In the genomic region with DNA sequence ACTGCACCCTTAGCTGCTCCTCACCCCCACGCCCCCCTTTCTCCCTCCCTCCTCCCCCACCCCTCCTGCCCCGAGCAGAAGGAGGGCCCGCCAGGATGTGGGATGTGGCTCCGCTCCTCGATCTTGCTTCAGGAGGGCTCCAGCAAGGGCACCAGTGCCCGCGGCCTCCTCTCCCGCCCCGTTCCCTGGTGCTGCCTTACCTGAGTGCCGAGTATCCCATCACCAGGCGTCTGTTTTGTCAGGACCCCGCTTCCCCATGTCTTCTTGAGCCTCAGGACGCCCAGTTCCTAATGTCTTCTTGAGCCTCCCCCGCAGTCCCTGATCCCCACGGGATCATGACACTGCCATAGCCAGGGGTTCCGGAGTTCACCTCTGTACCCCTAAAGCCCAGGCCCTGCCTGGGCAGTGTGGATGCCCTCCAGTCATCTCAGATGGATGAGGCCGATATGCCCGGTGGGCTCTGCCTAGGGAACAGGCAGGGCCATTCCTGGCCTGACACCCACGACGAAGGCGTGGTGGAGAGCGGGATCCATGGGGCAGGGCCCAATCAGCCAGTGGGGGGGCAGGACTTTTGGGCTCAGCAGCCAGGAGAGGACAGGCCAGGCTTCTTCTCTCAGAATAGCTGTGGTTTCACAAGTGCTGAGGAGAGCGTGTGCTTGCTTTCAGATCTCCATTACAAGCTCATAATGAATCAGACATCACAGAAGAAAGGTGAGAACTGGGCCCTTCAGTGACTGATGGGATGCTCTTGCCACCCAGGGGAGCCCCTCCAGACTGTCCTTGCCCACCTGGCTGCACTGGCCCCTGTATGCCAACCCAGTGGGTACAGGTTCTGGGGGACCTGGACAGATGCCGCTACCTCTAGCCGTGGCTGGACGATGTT, we compare ENCODE assay signal across 1 cellular context.
A peak's percentile ranks its signal among the peaks of the same experiment; 100 is the strongest.
TF ChIP-seq lines count a peak whose summit lies in the region.

No MANE protein-coding gene starts in this region.

TF ChIP-seq in GM12878, 131 proteins besides CTCF, POLR2A, EP300 and RAD21:
- TF ChIP-seq, protein P1, sequence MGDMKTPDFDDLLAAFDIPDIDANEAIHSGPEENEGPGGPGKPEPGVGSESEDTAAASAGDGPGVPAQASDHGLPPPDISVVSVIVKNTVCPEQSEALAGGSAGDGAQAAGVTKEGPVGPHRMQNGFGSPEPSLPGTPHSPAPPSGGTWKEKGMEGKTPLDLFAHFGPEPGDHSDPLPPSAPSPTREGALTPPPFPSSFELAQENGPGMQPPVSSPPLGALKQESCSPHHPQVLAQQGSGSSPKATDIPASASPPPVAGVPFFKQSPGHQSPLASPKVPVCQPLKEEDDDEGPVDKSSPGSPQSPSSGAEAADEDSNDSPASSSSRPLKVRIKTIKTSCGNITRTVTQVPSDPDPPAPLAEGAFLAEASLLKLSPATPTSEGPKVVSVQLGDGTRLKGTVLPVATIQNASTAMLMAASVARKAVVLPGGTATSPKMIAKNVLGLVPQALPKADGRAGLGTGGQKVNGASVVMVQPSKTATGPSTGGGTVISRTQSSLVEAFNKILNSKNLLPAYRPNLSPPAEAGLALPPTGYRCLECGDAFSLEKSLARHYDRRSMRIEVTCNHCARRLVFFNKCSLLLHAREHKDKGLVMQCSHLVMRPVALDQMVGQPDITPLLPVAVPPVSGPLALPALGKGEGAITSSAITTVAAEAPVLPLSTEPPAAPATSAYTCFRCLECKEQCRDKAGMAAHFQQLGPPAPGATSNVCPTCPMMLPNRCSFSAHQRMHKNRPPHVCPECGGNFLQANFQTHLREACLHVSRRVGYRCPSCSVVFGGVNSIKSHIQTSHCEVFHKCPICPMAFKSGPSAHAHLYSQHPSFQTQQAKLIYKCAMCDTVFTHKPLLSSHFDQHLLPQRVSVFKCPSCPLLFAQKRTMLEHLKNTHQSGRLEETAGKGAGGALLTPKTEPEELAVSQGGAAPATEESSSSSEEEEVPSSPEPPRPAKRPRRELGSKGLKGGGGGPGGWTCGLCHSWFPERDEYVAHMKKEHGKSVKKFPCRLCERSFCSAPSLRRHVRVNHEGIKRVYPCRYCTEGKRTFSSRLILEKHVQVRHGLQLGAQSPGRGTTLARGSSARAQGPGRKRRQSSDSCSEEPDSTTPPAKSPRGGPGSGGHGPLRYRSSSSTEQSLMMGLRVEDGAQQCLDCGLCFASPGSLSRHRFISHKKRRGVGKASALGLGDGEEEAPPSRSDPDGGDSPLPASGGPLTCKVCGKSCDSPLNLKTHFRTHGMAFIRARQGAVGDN (IDR thresholded peaks at IDR 0.05): peak; percentile 63
- TF ChIP-seq RB1 (IDR thresholded peaks at IDR 0.05; ENCODE audit: borderline replicate concordance) (0 out of 2 replicates have a peak, but pooled peaks have one; percentile 31), RUNX3 (IDR thresholded peaks at IDR 0.05; ENCODE audit: low read length) (peak; percentile 83), MTA2 (IDR thresholded peaks at IDR 0.05; ENCODE audit: low read depth) (peak; percentile 75), GATAD2B (conservative IDR thresholded peaks at IDR 0.05; ENCODE audit: low read depth) (0 out of 2 replicates have a peak, but pooled peaks have one; percentile 26), IRF4 (IDR thresholded peaks at IDR 0.05; ENCODE audit: low read depth, low read length) (peak; percentile 44; the same call in 1 of the 2 replicates), RELB (IDR thresholded peaks at IDR 0.05; ENCODE audit: low read depth) (peak; percentile 67; the same call in 1 of the 2 replicates), BHLHE40 (IDR thresholded peaks at IDR 0.05; ENCODE audit: borderline replicate concordance in 1 of 2, low read depth in 2 of 2, low read length in 1 of 2) (peak; percentile 60 to 87; a peak in 3 of 4 replicates), IKZF1 (conservative IDR thresholded peaks at IDR 0.05) (peak; percentile 63), ATF7 (IDR thresholded peaks at IDR 0.05; ENCODE audit: low read depth) (peak; percentile 26; the same call in 1 of the 2 replicates), HCFC1 (IDR thresholded peaks at IDR 0.05; ENCODE audit: low read length) (0 out of 2 replicates have a peak, but pooled peaks have one; percentile 10), EED (IDR thresholded peaks at IDR 0.05; ENCODE audit: low read depth) (peak; percentile 23; the same call in 1 of the 2 replicates), MEF2B (IDR thresholded peaks at IDR 0.05; ENCODE audit: partially characterized antibody, poor library complexity, severe bottlenecking) (peak; percentile 68), YY1 (IDR thresholded peaks at IDR 0.05; ENCODE audit: low read depth, low read length) (0 out of 2 replicates have a peak, but pooled peaks have one; percentile 26), JUNB (IDR thresholded peaks at IDR 0.05) (peak; percentile 50), MLLT1 (IDR thresholded peaks at IDR 0.05) (peak; percentile 56), NR2F1 (conservative IDR thresholded peaks at IDR 0.05) (0 out of 2 replicates have a peak, but pooled peaks have one; percentile 13), SPI1 (IDR thresholded peaks at IDR 0.05; ENCODE audit: borderline replicate concordance, insufficient read depth, low read depth, low read length) (peak; percentile 53; the same call in 1 of the 2 replicates), DPF2 (IDR thresholded peaks at IDR 0.05) (peak; percentile 79; the same call in 1 of the 2 replicates), ZNF217 (IDR thresholded peaks at IDR 0.05) (0 out of 2 replicates have a peak, but pooled peaks have one; percentile 23), IKZF2 (IDR thresholded peaks at IDR 0.05) (peak; percentile 53 to 68; a peak in 2 of 4 replicates), BACH1 (IDR thresholded peaks at IDR 0.05; ENCODE audit: borderline replicate concordance) (peak; percentile 32; the same call in 1 of the 2 replicates)
